Comparison of ENCODE assay signal across 9 cellular contexts in genomic region chr5:150599917-150600511, GRCh38. TPM values are rescaled to one million over a fixed set of nuclear protein-coding genes. Genes with fewer than 3 reads are reported as not detected.
DNase-seq lines count a peak whose midpoint lies in the region; ATAC-seq, FAIRE-seq and TF ChIP-seq lines count a peak whose summit lies in the region.
"Had no signal": no experiment of that assay in that cellular context is flagged by ENCODE, and none has a peak within 500 bp of the region (broad histone marks: within the 10 kb centered on the region; RNA-seq: fewer than 3 reads in every experiment).

No MANE protein-coding gene starts in this region.

- intact Hi-C loops in right cardiac atrium (cut with DNase I), result loop anchor here in 2 of 4 donors (10.0 kb wide), 1 partner anchor 55 kb away; no protein-coding TSS in a partner anchor
- intact Hi-C loops in testis (cut with DNase I; ENCODE audit: low total_unique reads), result loop anchor here (10.0 kb wide), 1 partner anchor 55 kb away; no protein-coding TSS in a partner anchor

- FAIRE-seq in GM19239 (lab: Jason Lieb, UNC) (no peak), GM12891 (lab: Jason Lieb, UNC) (no peak)

- TF ChIP-seq POLR2A in testis (IDR thresholded peaks at IDR 0.05), result no peak
- no peak for TF ChIP-seq POLR2A in GM12891 (IDR thresholded peaks at IDR 0.05; ENCODE audit: low read depth, low read length)

- no peaks in the 10 kb centered on the region for H3K9me3 Mint-ChIP-seq in naive thymus-derived CD8-positive, alpha-beta T cell

- H3K4me3 ChIP-seq in right cardiac atrium (ENCODE audit: low read length), result no peak overlapping the region
- H3K4me3 ChIP-seq in testis, result no peak overlapping the region

- peaks cover 0 to 6% (median under 1%) of the 10 kb centered on the region in 5 donors for H3K27me3 Mint-ChIP-seq in naive thymus-derived CD8-positive, alpha-beta T cell

- H3K9me3 ChIP-seq in right cardiac atrium (ENCODE audit: control insufficient read depth, low read length) (no peaks in the 10 kb centered on the region), testis (no peaks in the 10 kb centered on the region)

- peak; percentile 56 for DNase-seq in HT1080 (ENCODE audit: low read depth)
- DNase-seq in T1000 (lab: John Stamatoyannopoulos, UW), result peak; percentile 59
- peak; percentile 92 to 96 (median 95) for DNase-seq in right cardiac atrium
- DNase-seq in testis, result peak; percentile 69
- no peak for DNase-seq in GM19239 (ENCODE audit: insufficient read length, low spot score)
- DNase-seq in naive thymus-derived CD8-positive, alpha-beta T cell, result no peak
- no peak for DNase-seq in GM12891 (ENCODE audit: insufficient read length, low spot score)

- ATAC-seq in right cardiac atrium (peak; percentile 53 to 65), HG03025 (IDR thresholded peaks at IDR 0.05; ENCODE audit: low FRiP score, unreplicated experiment) (no peak)
- no peak for ATAC-seq in naive thymus-derived CD8-positive, alpha-beta T cell

- H3K4me1 Mint-ChIP-seq in naive thymus-derived CD8-positive, alpha-beta T cell, result no peaks in the 10 kb centered on the region

- POLR2A ChIA-PET in naive thymus-derived CD8-positive, alpha-beta T cell (lab: Charles Lee), result no interaction called here

- 38% methylated on average over 11 of the region's 11 CpGs for WGBS in right cardiac atrium
- WGBS in testis, 2 donors, result 57 to 74% methylated on average over 8 to 11 of the region's 11 CpGs

- no peaks in the 10 kb centered on the region for H3K27me3 ChIP-seq in right cardiac atrium (ENCODE audit: control insufficient read depth, insufficient read depth)
- no peaks in the 10 kb centered on the region for H3K27me3 ChIP-seq in testis

- no peak for TF ChIP-seq CTCF in testis (IDR thresholded peaks at IDR 0.05)

- H3K36me3 ChIP-seq in testis (ENCODE audit: low read depth, missing control alignments), result no peaks in the 10 kb centered on the region

- H3K4me3 Mint-ChIP-seq in naive thymus-derived CD8-positive, alpha-beta T cell, result no peak overlapping the region

- H3K27ac Mint-ChIP-seq in naive thymus-derived CD8-positive, alpha-beta T cell, result no peak overlapping the region

- H3K4me1 ChIP-seq in right cardiac atrium (ENCODE audit: control insufficient read depth, insufficient read depth, low read length) (peaks cover 20% of the 10 kb centered on the region), testis (peaks cover 23% of the 10 kb centered on the region)
- H3K4me1 ChIP-seq: parathyroid adenoma had no signal

- H3K36me3 Mint-ChIP-seq in naive thymus-derived CD8-positive, alpha-beta T cell, result no peaks in the 10 kb centered on the region

- H3K27ac ChIP-seq in right cardiac atrium (ENCODE audit: low read length), result peak overlapping the region; percentile 71
- H3K27ac ChIP-seq in testis, result no peak overlapping the region
- H3K27ac ChIP-seq: parathyroid adenoma had no signal

TF ChIP-seq in GM12891, 5 proteins besides CTCF, POLR2A, EP300 and RAD21:
- TF ChIP-seq SPI1 (IDR thresholded peaks at IDR 0.05; ENCODE audit: low read depth, low read length) (no peak), PAX5 (IDR thresholded peaks at IDR 0.05; ENCODE audit: insufficient read depth, low read length, severe bottlenecking) (no peak), POU2F2 (IDR thresholded peaks at IDR 0.05; ENCODE audit: low read depth, low read length) (no peak), TAF1 (IDR thresholded peaks at IDR 0.05; ENCODE audit: low read depth, low read length) (no peak), POLR2AphosphoS5 (IDR thresholded peaks at IDR 0.05; ENCODE audit: low read depth, low read length) (no peak)

RNA-seq across cellular contexts. Expression of gene SYNPO, which starts 40.4 kb away (rescaled TPM):
- 5.3 and 6.8 TPM in 2 replicates for total RNA-seq in HT1080 (2014; rRNA removed; shearing (Covaris generic))
- polyA plus RNA-seq in HT1080 (2015; cell fraction: cytosol; rRNA removed), result 9.1 and 10.0 TPM in 2 replicates
- 25.9 and 26.7 TPM in 2 replicates for polyA plus RNA-seq in HT1080 (2015; cell fraction: nucleus; rRNA removed)
- 100 to 1,000 TPM; 552 to 675 (median 584) TPM for total RNA-seq in right cardiac atrium
- polyA plus RNA-seq in right cardiac atrium, result 625 TPM
- total RNA-seq in testis, result 10 to 100 TPM; 49.1 to 53.2 TPM
- 52.2 TPM for polyA plus RNA-seq in testis (ENCODE audit: insufficient read depth, low read depth, low replicate concordance)
- total RNA-seq in naive thymus-derived CD8-positive, alpha-beta T cell, result under 1 TPM; 0.71 to 0.83 TPM
- polyA plus RNA-seq in naive thymus-derived CD8-positive, alpha-beta T cell, result not detected
- polyA plus RNA-seq in GM12891 (2012; ENCODE audit: low read depth, missing spikeins), result 27.9 TPM

Comparison
In these comparisons a context has a peak if more than half of its experiments do, and no peak if none do; other contexts are left out.
1. DNase-seq: peak in HT1080 (single experiment), T1000 (single experiment), right cardiac atrium (3 of 3) and testis (single experiment); none in GM19239 (single experiment), naive thymus-derived CD8-positive, alpha-beta T cell (0 of 10) and GM12891 (single experiment).
2. ATAC-seq: peak in right cardiac atrium (2 of 2); none in HG03025 (single experiment) and naive thymus-derived CD8-positive, alpha-beta T cell (0 of 2).
3. RNA of gene SYNPO, which starts 40.4 kb away (total RNA-seq): 552 to 675 TPM in right cardiac atrium; 49.1 to 53.2 TPM in testis, 5.3 to 6.8 TPM in HT1080 and 0.71 to 0.83 TPM in naive thymus-derived CD8-positive, alpha-beta T cell; every median in the first group is over 10 times any median in the second.